In genomic region chr12:6367969-6368892, GRCh38 we compare ENCODE assay signal across 8 cellular contexts. TPM values are rescaled to one million over a fixed set of nuclear protein-coding genes. Genes with fewer than 3 reads are reported as not detected.
A peak's percentile ranks its signal among the peaks of the same experiment; 100 is the strongest.
DNase-seq lines count a peak whose midpoint lies in the region; ATAC-seq, FAIRE-seq and TF ChIP-seq lines count a peak whose summit lies in the region.

No MANE protein-coding gene starts in this region.

- no peak for DNase-seq in activated naive CD4-positive, alpha-beta T cell treated with anti-CD3 and anti-CD28 coated beads for 36 hours
- no peak for DNase-seq in activated naive CD4-positive, alpha-beta T cell (lab: John Stamatoyannopoulos, UW)
- DNase-seq in kidney (peak; percentile 23), type B pancreatic cell (ENCODE audit: extremely low spot score, unreplicated experiment) (no peak), small intestine (no peak)
- no peak for DNase-seq in stimulated activated CD4-positive, alpha-beta T cell treated with anti-CD3 and anti-CD28 coated beads, Interleukin-2, amount 100 ng/mL, for 48 hours

- H3K27me3 Mint-ChIP-seq in activated naive CD4-positive, alpha-beta T cell treated with anti-CD3 and anti-CD28 coated beads for 36 hours (ENCODE audit: low read depth): no peaks in the 10 kb centered on the region
- no peaks in the 10 kb centered on the region for H3K27me3 Mint-ChIP-seq in type B pancreatic cell

- no peaks in the 10 kb centered on the region for H3F3A ChIP-seq in SU-DHL-6 (ENCODE audit: insufficient read depth)

- 67 to 74% (median 67%) methylated on average over 15 of the region's 15 CpGs for WGBS in small intestine, 3 donors

- CTCF ChIA-PET in activated naive CD4-positive, alpha-beta T cell treated with anti-CD3 and anti-CD28 coated beads for 36 hours (lab: Charles Lee): interaction anchor here (0.5 to 2.7 kb wide), 13 partner anchors 9 to 97 kb away, joined by 3 to 22 read pairs (median 4); partner anchors contain the start of gene TNFRSF1A

- no peaks in the 10 kb centered on the region for H3K79me2 ChIP-seq in SU-DHL-6 (ENCODE audit: insufficient read depth, low read length)

- peak overlapping the region; percentile 41 for H3K27ac Mint-ChIP-seq in activated naive CD4-positive, alpha-beta T cell treated with anti-CD3 and anti-CD28 coated beads for 36 hours
- peak overlapping the region; percentile 40 for H3K27ac Mint-ChIP-seq in type B pancreatic cell

- no peak for ATAC-seq in HG03565 (IDR thresholded peaks at IDR 0.05; ENCODE audit: unreplicated experiment)

- H3K36me3 Mint-ChIP-seq in activated naive CD4-positive, alpha-beta T cell treated with anti-CD3 and anti-CD28 coated beads for 36 hours (ENCODE audit: low read depth): no peaks in the 10 kb centered on the region
- H3K36me3 Mint-ChIP-seq in type B pancreatic cell: peaks cover 11% of the 10 kb centered on the region

- H3K9ac ChIP-seq in SU-DHL-6 (ENCODE audit: low read length) (no peak overlapping the region), kidney (ENCODE audit: low read length in 2 of 2) (peak overlapping the region; percentile 13 to 76)

- H3K9me3 ChIP-seq in SU-DHL-6 (ENCODE audit: insufficient read depth, low read length) (no peaks in the 10 kb centered on the region), kidney (ENCODE audit: control insufficient read depth in 1 of 2, low read length in 2 of 2) (no peaks in the 10 kb centered on the region), small intestine (ENCODE audit: control insufficient read depth, low read depth) (no peaks in the 10 kb centered on the region)

- no peaks in the 10 kb centered on the region for H3K27me3 ChIP-seq in SU-DHL-6 (ENCODE audit: low read length)
- no peaks in the 10 kb centered on the region for H3K27me3 ChIP-seq in small intestine (ENCODE audit: control insufficient read depth in 2 of 2, insufficient read depth in 2 of 2, low read length in 2 of 2)

- intact Hi-C loops in activated naive CD4-positive, alpha-beta T cell treated with anti-CD3 and anti-CD28 coated beads for 36 hours (cut with micrococcal nuclease): loop anchor here (1.0 kb wide), 3 partner anchors 28 to 45 kb away; no protein-coding TSS in a partner anchor
- intact Hi-C loops in kidney (cut with DNase I): no loop called here

- peak overlapping the region; percentile 61 for H2AFZ ChIP-seq in SU-DHL-6 (ENCODE audit: low read depth, low read length, severe bottlenecking)

- no peak overlapping the region for H3K4me2 ChIP-seq in SU-DHL-6 (ENCODE audit: low read depth, low read length, poor library complexity, severe bottlenecking)

- no peak for TF ChIP-seq CTCF in SU-DHL-6 (IDR thresholded peaks at IDR 0.05; ENCODE audit: insufficient read depth, low read length, poor library complexity, severe bottlenecking)
- TF ChIP-seq CTCF in kidney (IDR thresholded peaks at IDR 0.05; ENCODE audit: borderline replicate concordance, extremely low read depth, insufficient read depth): no peak
- TF ChIP-seq CTCF in type B pancreatic cell (conservative IDR thresholded peaks at IDR 0.05): peak; percentile 17

- H3K4me1 ChIP-seq in kidney (ENCODE audit: control insufficient read depth in 1 of 2, insufficient read depth in 1 of 2, low read depth in 1 of 2, low read length in 2 of 2) (peaks cover 18 to 30% of the 10 kb centered on the region in 2 donors), small intestine (ENCODE audit: control insufficient read depth in 2 of 2, insufficient read depth in 1 of 2, low read depth in 1 of 2, low read length in 1 of 2) (peaks cover 3 to 4% of the 10 kb centered on the region in 2 donors)

- H3K4me3 ChIP-seq in SU-DHL-6 (ENCODE audit: insufficient read depth, low read length, poor library complexity, severe bottlenecking) (no peak overlapping the region), kidney (ENCODE audit: low read length in 2 of 2) (peak overlapping the region; percentile 25 to 29), small intestine (ENCODE audit: low read depth in 1 of 2, low read length in 2 of 2) (no peak overlapping the region)

- no peaks in the 10 kb centered on the region for H3K9me3 Mint-ChIP-seq in activated naive CD4-positive, alpha-beta T cell treated with anti-CD3 and anti-CD28 coated beads for 36 hours
- H3K9me3 Mint-ChIP-seq in type B pancreatic cell: peaks cover 5% of the 10 kb centered on the region

- H3K4me3 Mint-ChIP-seq in activated naive CD4-positive, alpha-beta T cell treated with anti-CD3 and anti-CD28 coated beads for 36 hours: no peak overlapping the region
- H3K4me3 Mint-ChIP-seq in type B pancreatic cell: peak overlapping the region; percentile 29

- H3K4me1 Mint-ChIP-seq in activated naive CD4-positive, alpha-beta T cell treated with anti-CD3 and anti-CD28 coated beads for 36 hours (ENCODE audit: low read depth): peaks cover 34% of the 10 kb centered on the region
- peaks cover 16% of the 10 kb centered on the region for H3K4me1 Mint-ChIP-seq in type B pancreatic cell (ENCODE audit: unreplicated experiment)

- no peak for FAIRE-seq in kidney (lab: Jason Lieb, UNC)
- FAIRE-seq in small intestine (lab: Jason Lieb, UNC): no peak

- no peaks in the 10 kb centered on the region for H4K20me1 ChIP-seq in SU-DHL-6 (ENCODE audit: low read depth, low read length)

- H3K9me2 ChIP-seq in SU-DHL-6 (replicated peaks; ENCODE audit: insufficient read depth, low read length): no peaks in the 10 kb centered on the region

- no peak overlapping the region for H3K27ac ChIP-seq in SU-DHL-6 (ENCODE audit: low read depth, low read length)
- peak overlapping the region; percentile 55 to 86 for H3K27ac ChIP-seq in kidney (ENCODE audit: low read depth in 2 of 2, low read length in 2 of 2)
- H3K27ac ChIP-seq in small intestine (ENCODE audit: low read depth in 1 of 2, low read length in 1 of 2): peak overlapping the region in 1 of 2 donors; percentile 12

- H3K36me3 ChIP-seq in SU-DHL-6 (ENCODE audit: low read length): no peaks in the 10 kb centered on the region
- H3K36me3 ChIP-seq in kidney (ENCODE audit: control insufficient read depth in 1 of 2, insufficient read depth in 2 of 2, low read length in 2 of 2): no peaks in the 10 kb centered on the region
- H3K36me3 ChIP-seq in small intestine (ENCODE audit: control insufficient read depth in 2 of 2, insufficient read depth in 2 of 2, low read length in 2 of 2): no peaks in the 10 kb centered on the region

RNA-seq across cellular contexts. Expression of gene SCNN1A, which starts 7.1 kb away (rescaled TPM):
- total RNA-seq in activated naive CD4-positive, alpha-beta T cell treated with anti-CD3 and anti-CD28 coated beads for 36 hours: under 1 TPM; 0.20 to 0.67 TPM
- total RNA-seq in kidney (452 TPM), type B pancreatic cell (ENCODE audit: low replicate concordance) (29.2 and 72.7 TPM in 2 replicates)
- polyA plus RNA-seq in kidney (ENCODE audit: insufficient read depth, low read depth, low replicate concordance) (225 TPM), small intestine (10 to 100 TPM; 12.3 to 18.9 (median 14.4) TPM)

RNA-seq across cellular contexts. Expression of gene LTBR, which starts 15.7 kb away (rescaled TPM):
- 1 to 10 TPM; 2.1 to 3.1 TPM for total RNA-seq in activated naive CD4-positive, alpha-beta T cell treated with anti-CD3 and anti-CD28 coated beads for 36 hours
- total RNA-seq in kidney: 114 TPM
- 77.8 TPM for polyA plus RNA-seq in kidney (ENCODE audit: insufficient read depth, low read depth, low replicate concordance)
- 18.5 and 98.5 TPM in 2 replicates for total RNA-seq in type B pancreatic cell (ENCODE audit: low replicate concordance)
- polyA plus RNA-seq in small intestine: 10 to 100 TPM; 56.5 to 80.9 (median 65.5) TPM

RNA-seq across cellular contexts. Expression of gene TNFRSF1A, which starts 26.4 kb away (rescaled TPM):
- 10 to 100 TPM; 38.1 to 41.3 TPM for total RNA-seq in activated naive CD4-positive, alpha-beta T cell treated with anti-CD3 and anti-CD28 coated beads for 36 hours
- 186 TPM for total RNA-seq in kidney
- polyA plus RNA-seq in kidney (ENCODE audit: insufficient read depth, low read depth, low replicate concordance): 99.6 TPM
- 79.1 and 222 TPM in 2 replicates for total RNA-seq in type B pancreatic cell (ENCODE audit: low replicate concordance)
- 100 to 1,000 TPM in 1 of 3 donors, 10 to 100 TPM in 2; 77.2 to 102 (median 92.9) TPM for polyA plus RNA-seq in small intestine

RNA-seq across cellular contexts. Expression of gene PLEKHG6, which starts 57.7 kb away (rescaled TPM):
- total RNA-seq in activated naive CD4-positive, alpha-beta T cell treated with anti-CD3 and anti-CD28 coated beads for 36 hours: not detected
- 2.5 TPM for total RNA-seq in kidney
- polyA plus RNA-seq in kidney (ENCODE audit: insufficient read depth, low read depth, low replicate concordance): 2.9 TPM
- total RNA-seq in type B pancreatic cell (ENCODE audit: low replicate concordance): 32.4 and 115 TPM in 2 replicates
- 100 to 1,000 TPM in 2 of 3 donors, 10 to 100 TPM in 1; 48.0 to 167 (median 105) TPM for polyA plus RNA-seq in small intestine

Comparison
In these comparisons a context has a peak if more than half of its experiments do, and no peak if none do; other contexts are left out.
1. H3K4me3 ChIP-seq: peak in kidney (2 of 2); none in SU-DHL-6 (single experiment) and small intestine (0 of 2).
2. RNA of gene SCNN1A, which starts 7.1 kb away (total RNA-seq): 452 TPM in kidney (single experiment) and 29.2 to 72.7 TPM in type B pancreatic cell; 0.20 to 0.67 TPM in activated naive CD4-positive, alpha-beta T cell treated with anti-CD3 and anti-CD28 coated beads for 36 hours; every median in the first group is over 10 times any median in the second.